ENCODE assay signal across 19 cellular contexts in genomic region chr13:23901365-23901764, GRCh38. TPM values are rescaled to one million over a fixed set of nuclear protein-coding genes. Genes with fewer than 3 reads are reported as not detected.
DNase-seq lines count a peak whose midpoint lies in the region; ATAC-seq, FAIRE-seq and TF ChIP-seq lines count a peak whose summit lies in the region.
"Had no signal": no experiment of that assay in that cellular context is flagged by ENCODE, and none has a peak within 500 bp of the region (broad histone marks: within the 10 kb centered on the region; RNA-seq: fewer than 3 reads in every experiment).

No MANE protein-coding gene starts in this region.

- ATAC-seq in activated CD8-positive, alpha-beta T cell treated with anti-CD3 and anti-CD28 coated beads for 36 hours, result peak; percentile 62
- no peak for ATAC-seq in GM18873 (IDR thresholded peaks at IDR 0.05; ENCODE audit: low FRiP score, unreplicated experiment)
- ATAC-seq: T-helper 17 cell, WTC11 had no signal

- no peak for FAIRE-seq in keratinocyte (lab: Jason Lieb, UNC)
- FAIRE-seq: islet of Langerhans had no signal

- no peaks in the 10 kb centered on the region for H4K20me1 ChIP-seq in keratinocyte (ENCODE audit: control insufficient read depth, extremely low read depth, insufficient read depth, low read length)

- H3K4me3 ChIP-seq in keratinocyte (ENCODE audit: control insufficient read depth in 2 of 3, extremely low read depth in 1 of 3, insufficient read depth in 2 of 3, low read depth in 1 of 3, low read length in 3 of 3) (no peak overlapping the region), adrenal gland (no peak overlapping the region)
- H3K4me3 ChIP-seq: dorsolateral prefrontal cortex, esophagus muscularis mucosa, thyroid gland had no signal

- TF ChIP-seq CTCF in HFFc6 (IDR thresholded peaks at IDR 0.05), result no peak
- no peak for TF ChIP-seq CTCF in activated CD8-positive, alpha-beta T cell treated with anti-CD3 and anti-CD28 coated beads for 36 hours (IDR thresholded peaks at IDR 0.05)
- TF ChIP-seq CTCF in keratinocyte (optimal IDR thresholded peaks at IDR 0.05 in 1 of 3, IDR thresholded peaks at IDR 0.05 in 1 of 3, conservative IDR thresholded peaks at IDR 0.05 in 1 of 3; ENCODE audit: extremely low read depth in 1 of 3, insufficient read depth in 2 of 3, low read length in 3 of 3), result no peak
- TF ChIP-seq CTCF in adrenal gland (IDR thresholded peaks at IDR 0.05), result no peak

- H3K4me3 Mint-ChIP-seq in HFFc6, result peak overlapping the region; percentile 52
- H3K4me3 Mint-ChIP-seq in activated CD8-positive, alpha-beta T cell treated with anti-CD3 and anti-CD28 coated beads for 36 hours, result no peak overlapping the region
- H3K4me3 Mint-ChIP-seq: naive B cell, T-helper 17 cell, WTC11 had no signal

- dilution Hi-C loops in keratinocyte (cut with MboI; ENCODE audit: extremely low pct_ligation_motif_present, low sequenced_read_pairs), result no loop called here

- CTCF ChIA-PET in activated CD8-positive, alpha-beta T cell treated with anti-CD3 and anti-CD28 coated beads for 36 hours (lab: Charles Lee), result interaction anchor here (1.2 kb wide), 2 partner anchors 10 to 65 kb away, joined by 3 read pairs; no protein-coding TSS in a partner anchor

- H3K27me3 ChIP-seq in keratinocyte (ENCODE audit: control insufficient read depth, extremely low read depth, insufficient read depth, low read length) (peaks cover 17% of the 10 kb centered on the region), adrenal gland (peaks cover 19% of the 10 kb centered on the region)

- H3K79me2 ChIP-seq in keratinocyte (ENCODE audit: control insufficient read depth, insufficient read depth, low read length), result no peaks in the 10 kb centered on the region

- H3K27me3 Mint-ChIP-seq in HFFc6 (ENCODE audit: insufficient read depth), result no peaks in the 10 kb centered on the region
- peaks cover 25% of the 10 kb centered on the region for H3K27me3 Mint-ChIP-seq in activated CD8-positive, alpha-beta T cell treated with anti-CD3 and anti-CD28 coated beads for 36 hours

- H3K27ac Mint-ChIP-seq in HFFc6, result peak overlapping the region; percentile 68
- H3K27ac Mint-ChIP-seq in activated CD8-positive, alpha-beta T cell treated with anti-CD3 and anti-CD28 coated beads for 36 hours, result no peak overlapping the region
- H3K27ac Mint-ChIP-seq: naive B cell, WTC11 had no signal

- H3K4me1 ChIP-seq in keratinocyte (ENCODE audit: control insufficient read depth, extremely low read depth, insufficient read depth, low read length) (peaks cover 13% of the 10 kb centered on the region), adrenal gland (replicated peaks in 1 of 2) (peaks cover 0 to 8% of the 10 kb centered on the region in 2 donors)

- no peak for TF ChIP-seq POLR2A in adrenal gland (IDR thresholded peaks at IDR 0.05)

- H3K36me3 ChIP-seq in keratinocyte (ENCODE audit: control insufficient read depth in 2 of 2, extremely low read depth in 1 of 2, insufficient read depth in 2 of 2, low read length in 2 of 2) (no peaks in the 10 kb centered on the region), adrenal gland (replicated peaks in 1 of 2) (no peaks in the 10 kb centered on the region)
- H3K36me3 ChIP-seq: esophagus muscularis mucosa, thyroid gland had no signal

- peak overlapping the region; percentile 37 for H3K4me2 ChIP-seq in keratinocyte (ENCODE audit: control insufficient read depth, extremely low read depth, insufficient read depth, low read depth, low read length)

- POLR2A ChIA-PET in activated CD8-positive, alpha-beta T cell treated with anti-CD3 and anti-CD28 coated beads for 36 hours (lab: Charles Lee), result no interaction called here

- H3K4me1 Mint-ChIP-seq in HFFc6 (ENCODE audit: low read depth), result peaks cover 73% of the 10 kb centered on the region
- H3K4me1 Mint-ChIP-seq in activated CD8-positive, alpha-beta T cell treated with anti-CD3 and anti-CD28 coated beads for 36 hours (ENCODE audit: low read depth), result no peaks in the 10 kb centered on the region

- H3K9me1 ChIP-seq in keratinocyte (ENCODE audit: control insufficient read depth, extremely low read depth, insufficient read depth, low read length), result no peaks in the 10 kb centered on the region

- 77 to 84% (median 80%) methylated on average over 3 to 4 of the region's 4 CpGs for WGBS in adrenal gland, 4 donors

- H3K9ac ChIP-seq in keratinocyte (ENCODE audit: control insufficient read depth, extremely low read depth, insufficient read depth, low read length), result no peak overlapping the region

- DNase-seq in ELR (ENCODE audit: low read depth) (peak; percentile 86), HFFc6 (peak; percentile 60), keratinocyte (ENCODE audit: low read depth, low spot score) (peak; percentile 9), adrenal gland (no peak)
- DNase-seq in activated CD8-positive, alpha-beta T cell treated with anti-CD3 and anti-CD28 coated beads for 36 hours, result peak; percentile 17
- DNase-seq in stimulated activated naive CD4-positive, alpha-beta T cell (lab: John Stamatoyannopoulos, UW), result no peak
- DNase-seq: dorsolateral prefrontal cortex, head of caudate nucleus, naive B cell, NCI-H187 treated with DMSO at 0.1 percent for 48 hours, NCI-H510A, T-helper 17 cell, thyroid gland had no signal

- H3K9me3 Mint-ChIP-seq in HFFc6, result no peaks in the 10 kb centered on the region
- no peaks in the 10 kb centered on the region for H3K9me3 Mint-ChIP-seq in activated CD8-positive, alpha-beta T cell treated with anti-CD3 and anti-CD28 coated beads for 36 hours
- H3K9me3 Mint-ChIP-seq: naive B cell, WTC11 had no signal

- H3K9me3 ChIP-seq in keratinocyte (ENCODE audit: control insufficient read depth, low read depth, low read length), result no peaks in the 10 kb centered on the region
- no peaks in the 10 kb centered on the region for H3K9me3 ChIP-seq in adrenal gland (replicated peaks in 1 of 3)
- H3K9me3 ChIP-seq: esophagus muscularis mucosa, thyroid gland had no signal

- no peak overlapping the region for H2AFZ ChIP-seq in keratinocyte (ENCODE audit: control insufficient read depth, low read length)

- H3K36me3 Mint-ChIP-seq in HFFc6 (ENCODE audit: low read depth), result no peaks in the 10 kb centered on the region
- no peaks in the 10 kb centered on the region for H3K36me3 Mint-ChIP-seq in activated CD8-positive, alpha-beta T cell treated with anti-CD3 and anti-CD28 coated beads for 36 hours (ENCODE audit: low read depth)
- H3K36me3 Mint-ChIP-seq: naive B cell, WTC11 had no signal

- H3K27ac ChIP-seq in keratinocyte (ENCODE audit: control insufficient read depth, insufficient read depth, low read length), result no peak overlapping the region
- no peak overlapping the region for H3K27ac ChIP-seq in adrenal gland
- H3K27ac ChIP-seq: dorsolateral prefrontal cortex, esophagus muscularis mucosa, thyroid gland had no signal

- intact Hi-C loops in activated CD8-positive, alpha-beta T cell treated with anti-CD3 and anti-CD28 coated beads for 36 hours (cut with micrococcal nuclease), result no loop called here
- intact Hi-C loops in adrenal gland (cut with DNase I), result no loop called here

RNA-seq across cellular contexts. Expression of gene C1QTNF9B, which starts 4.1 kb away (rescaled TPM):
- under 1 TPM in 2 of 6 experiments, not detected in 4; 0.25 to 0.27 TPM for total RNA-seq in HFFc6 (2021; fragmentation: NEBNext Ultra II Directional; extraction: Animal tissue kit (Norgen Biotek cat#: 25700))
- total RNA-seq in activated CD8-positive, alpha-beta T cell treated with anti-CD3 and anti-CD28 coated beads for 36 hours, result not detected
- not detected in 3 replicates for polyA plus RNA-seq in keratinocyte
- not detected for polyA plus RNA-seq in keratinocyte (2011; ENCODE audit: low read depth)
- not detected in 2 replicates for polyA plus RNA-seq in keratinocyte (2011; cell fraction: cytosol; rRNA removed)
- polyA plus RNA-seq in keratinocyte (2011; cell fraction: nucleus; rRNA removed), result not detected in 2 replicates
- 0.32 TPM in 1 of 2 replicates, not detected in the other for polyA plus RNA-seq in keratinocyte (2012; ENCODE audit: low replicate concordance)
- polyA minus RNA-seq in keratinocyte, result not detected in 3 replicates
- not detected for polyA minus RNA-seq in keratinocyte (2011; cell fraction: cytosol; rRNA and poly(A)+ RNA removed)
- polyA minus RNA-seq in keratinocyte (2011; cell fraction: nucleus; rRNA and poly(A)+ RNA removed), result not detected in 2 replicates
- not detected for total RNA-seq in adrenal gland
- under 1 TPM in 1 of 3 donors, not detected in 2; 0.24 TPM for polyA plus RNA-seq in adrenal gland
- total RNA-seq: lung microvascular endothelial cell, T-helper 17 cell, thyroid gland had no signal
- polyA plus RNA-seq: BJ had no signal

RNA-seq across cellular contexts. Expression of gene MIPEP, which starts 12.2 kb away (rescaled TPM):
- 10 to 100 TPM; 11.3 to 15.6 (median 13.1) TPM for total RNA-seq in HFFc6 (2021; fragmentation: NEBNext Ultra II Directional; extraction: Animal tissue kit (Norgen Biotek cat#: 25700))
- 10 to 100 TPM; 17.2 to 18.5 TPM for total RNA-seq in activated CD8-positive, alpha-beta T cell treated with anti-CD3 and anti-CD28 coated beads for 36 hours
- 26.3 to 35.0 TPM (median 29.0 TPM) in 3 replicates for polyA plus RNA-seq in keratinocyte
- polyA plus RNA-seq in keratinocyte (2011; ENCODE audit: low read depth), result 11.7 TPM
- polyA plus RNA-seq in keratinocyte (2011; cell fraction: cytosol; rRNA removed), result 22.6 and 24.9 TPM in 2 replicates
- polyA plus RNA-seq in keratinocyte (2011; cell fraction: nucleus; rRNA removed), result 30.3 and 34.1 TPM in 2 replicates
- polyA plus RNA-seq in keratinocyte (2012; ENCODE audit: low replicate concordance), result 27.9 and 30.6 TPM in 2 replicates
- 4.1 to 25.8 TPM (median 24.5 TPM) in 3 replicates for polyA minus RNA-seq in keratinocyte
- polyA minus RNA-seq in keratinocyte (2011; cell fraction: cytosol; rRNA and poly(A)+ RNA removed), result 13.6 TPM
- polyA minus RNA-seq in keratinocyte (2011; cell fraction: nucleus; rRNA and poly(A)+ RNA removed), result 13.4 and 23.0 TPM in 2 replicates
- 10 to 100 TPM; 13.9 to 28.6 (median 19.5) TPM for total RNA-seq in adrenal gland
- polyA plus RNA-seq in adrenal gland, result 10 to 100 TPM; 17.5 to 23.2 (median 21.7) TPM

Comparison
In these comparisons a context has a peak if more than half of its experiments do, and no peak if none do; other contexts are left out.
1. DNase-seq: peak in ELR (single experiment), HFFc6 (single experiment), activated CD8-positive, alpha-beta T cell treated with anti-CD3 and anti-CD28 coated beads for 36 hours (single experiment) and keratinocyte (single experiment); none in stimulated activated naive CD4-positive, alpha-beta T cell (0 of 6) and adrenal gland (0 of 7).